In the genomic region with DNA sequence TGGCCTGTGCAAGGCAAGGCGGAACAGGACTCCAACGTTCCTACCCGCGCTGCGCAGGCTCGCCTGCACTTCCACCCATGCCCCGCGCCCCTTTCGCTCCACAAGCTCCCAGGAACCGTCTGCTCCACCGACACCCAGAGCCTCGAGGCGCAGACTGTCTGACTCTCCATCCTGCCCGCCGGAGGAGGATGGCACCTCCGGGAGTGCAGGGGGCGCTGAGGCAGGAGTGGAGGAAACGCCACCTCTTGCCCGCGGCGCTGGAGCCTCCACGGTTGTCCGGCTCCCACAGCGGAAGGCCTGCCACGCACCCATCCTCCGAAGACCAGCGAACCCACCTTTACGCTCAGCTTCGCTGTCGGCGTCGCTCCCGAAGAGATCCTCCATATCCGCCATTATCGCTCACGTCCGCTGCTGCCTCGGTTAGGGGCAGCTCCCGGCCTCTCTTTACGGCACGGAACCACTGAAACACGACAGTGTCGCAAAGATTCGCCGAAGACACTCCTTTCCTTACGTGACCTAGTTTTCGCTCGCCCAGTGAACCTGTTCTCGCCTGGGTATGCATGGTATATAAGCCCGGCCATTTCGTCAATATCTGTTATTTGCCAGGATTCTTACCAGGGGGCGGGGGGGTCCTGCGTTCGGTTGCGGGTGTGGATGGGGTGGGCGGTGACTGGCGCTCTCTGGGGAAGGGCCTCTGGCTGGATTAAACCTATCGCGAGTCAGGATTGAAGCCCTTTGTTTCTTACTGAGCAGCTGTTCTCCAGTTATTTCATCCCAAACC, we compare ENCODE assay signal across 7 cellular contexts. TPM values are rescaled to one million over a fixed set of nuclear protein-coding genes. Genes with fewer than 3 reads are reported as not detected.
DNase-seq lines count a peak whose midpoint lies in the region; ATAC-seq and TF ChIP-seq lines count a peak whose summit lies in the region.

Gene LEO1, minus strand, starts transcription at position 426 of the 781 bp plus-strand sequence. Its CDS starts 33 bp downstream, at position 393.

- WGBS in hepatocyte (ENCODE audit: low lambda C conversion rate, missing lambda C conversion rate): under 1% methylated on average over 55 of the region's 59 CpGs

- H3K27me3 ChIP-seq in ascending aorta (no peaks in the 10 kb centered on the region), hepatocyte (no peaks in the 10 kb centered on the region)

- H3K79me2 ChIP-seq in hepatocyte: peaks cover 54% of the 10 kb centered on the region

- H3K4me2 ChIP-seq in hepatocyte: peak within 1 kb of the TSS; percentile 89

- H3K4me1 ChIP-seq in ascending aorta (peaks cover 0 to 5% of the 10 kb centered on the region in 2 donors), hepatocyte (ENCODE audit: insufficient read depth) (peaks cover 14% of the 10 kb centered on the region)

- no peaks in the 10 kb centered on the region for H3K9me2 ChIP-seq in hepatocyte (replicated peaks; ENCODE audit: insufficient read depth)

- H3K9me3 ChIP-seq in ascending aorta: peaks cover 0 to 11% of the 10 kb centered on the region in 2 donors
- H3K9me3 ChIP-seq in hepatocyte (ENCODE audit: low read depth): no peaks in the 10 kb centered on the region

- TF ChIP-seq CTCF in ascending aorta (IDR thresholded peaks at IDR 0.05) (peak in 2 of 3 experiments; percentile 48 to 56), hepatocyte (IDR thresholded peaks at IDR 0.05; ENCODE audit: poor library complexity) (peak; percentile 51)

- intact Hi-C loops in T-helper 2 cell treated with Interferon-gamma antibody and Interleukin-4, amounts not matched to agents 100 ng/mL and 5 ng/mL, for 36 hours (cut with micrococcal nuclease): loop anchor here (1.0 kb wide), 4 partner anchors 11 to 256 kb away; no protein-coding TSS in a partner anchor
- intact Hi-C loops in ascending aorta (cut with DNase I): loop anchor here (1.0 to 10.0 kb wide), 3 partner anchors 48 to 173 kb away; partner anchors contain the start of gene MAPK6

- H3K36me3 ChIP-seq in ascending aorta: no peaks in the 10 kb centered on the region
- no peaks in the 10 kb centered on the region for H3K36me3 ChIP-seq in hepatocyte (replicated peaks; ENCODE audit: insufficient read depth, low read depth)

- ATAC-seq in GM18502 (IDR thresholded peaks at IDR 0.05; ENCODE audit: poor library complexity, unreplicated experiment) (peak; percentile 85), HG02970 (IDR thresholded peaks at IDR 0.05; ENCODE audit: low FRiP score, unreplicated experiment) (peak; percentile 82)

- DNase-seq in NCI-H187 treated with DMSO at 0.1 percent for 48 hours (lab: John Stamatoyannopoulos, UW): peak; percentile 64
- peak; percentile 63 to 95 for DNase-seq in ascending aorta (ENCODE audit: low spot score in 2 of 2)
- peak; percentile 96 for DNase-seq in hepatocyte (ENCODE audit: low spot score)
- peak; percentile 97 for DNase-seq in retina

- peak within 1 kb of the TSS; percentile 69 to 84 for H3K4me3 ChIP-seq in ascending aorta
- H3K4me3 ChIP-seq in hepatocyte: peak within 1 kb of the TSS; percentile 97

- peak within 1 kb of the TSS; percentile 85 for H2AFZ ChIP-seq in hepatocyte

- H4K20me1 ChIP-seq in hepatocyte (ENCODE audit: insufficient read depth, poor library complexity, severe bottlenecking): no peaks in the 10 kb centered on the region

- peak within 1 kb of the TSS; percentile 78 to 90 for H3K27ac ChIP-seq in ascending aorta
- peak within 1 kb of the TSS; percentile 99 for H3K27ac ChIP-seq in hepatocyte

RNA-seq across cellular contexts. Expression of gene LEO1, which starts in this region (rescaled TPM):
- 41.2 and 42.9 TPM in 2 replicates for total RNA-seq in T-helper 2 cell treated with Interferon-gamma antibody and Interleukin-4, amounts not matched to agents 100 ng/mL and 5 ng/mL, for 36 hours
- 1.8 TPM for total RNA-seq in ascending aorta
- total RNA-seq in hepatocyte: 25.2 and 26.2 TPM in 2 replicates
- 23.9 and 25.1 TPM in 2 replicates for polyA plus RNA-seq in hepatocyte

Comparison
In these comparisons a context has a peak if more than half of its experiments do, and no peak if none do; other contexts are left out.
1. Peak in every context shown above with its lines: DNase-seq, ATAC-seq, H3K4me3 ChIP-seq and H3K27ac ChIP-seq.